In the genomic region with DNA sequence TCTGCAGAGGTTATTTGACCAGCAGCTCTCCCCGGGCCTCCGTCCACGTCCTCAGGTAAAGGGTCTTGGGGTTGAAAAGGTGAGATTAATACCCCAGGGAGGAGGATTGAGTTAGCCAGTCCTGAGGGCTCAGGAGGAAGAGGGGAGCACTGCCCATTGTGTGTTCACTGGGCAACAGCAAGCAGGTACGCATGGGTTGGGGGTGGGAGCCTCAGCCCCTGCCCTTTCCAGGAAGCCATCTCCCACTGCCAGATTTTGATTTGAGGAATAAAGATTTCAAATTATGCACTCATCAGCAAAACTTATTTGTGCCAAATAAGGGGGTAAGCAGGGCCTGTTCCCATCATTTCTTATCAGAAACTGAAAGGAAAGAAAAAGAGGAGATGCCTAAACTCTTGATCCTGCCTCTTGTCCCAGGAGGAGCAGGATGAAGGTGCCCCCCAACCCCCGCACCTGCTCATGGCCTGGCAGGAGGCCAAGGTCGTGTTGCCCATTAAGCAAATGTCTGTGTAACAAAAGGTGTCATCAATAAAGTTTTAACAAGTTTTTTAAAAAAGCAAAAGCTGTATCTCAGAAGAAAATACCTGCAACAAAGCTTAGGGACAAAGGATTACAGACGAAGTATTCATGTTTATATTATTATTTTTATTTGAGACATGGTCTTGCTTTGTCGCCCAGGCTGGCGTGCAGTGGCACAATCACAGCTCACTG, we compare ENCODE assay signal across 2 cellular contexts.
A peak's percentile ranks its signal among the peaks of the same experiment; 100 is the strongest.
TF ChIP-seq lines count a peak whose summit lies in the region.

No MANE protein-coding gene starts in this region.

TF ChIP-seq in GM23338, 12 proteins besides CTCF, POLR2A, EP300 and RAD21:
- TF ChIP-seq, protein P1, sequence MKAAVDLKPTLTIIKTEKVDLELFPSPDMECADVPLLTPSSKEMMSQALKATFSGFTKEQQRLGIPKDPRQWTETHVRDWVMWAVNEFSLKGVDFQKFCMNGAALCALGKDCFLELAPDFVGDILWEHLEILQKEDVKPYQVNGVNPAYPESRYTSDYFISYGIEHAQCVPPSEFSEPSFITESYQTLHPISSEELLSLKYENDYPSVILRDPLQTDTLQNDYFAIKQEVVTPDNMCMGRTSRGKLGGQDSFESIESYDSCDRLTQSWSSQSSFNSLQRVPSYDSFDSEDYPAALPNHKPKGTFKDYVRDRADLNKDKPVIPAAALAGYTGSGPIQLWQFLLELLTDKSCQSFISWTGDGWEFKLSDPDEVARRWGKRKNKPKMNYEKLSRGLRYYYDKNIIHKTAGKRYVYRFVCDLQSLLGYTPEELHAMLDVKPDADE (IDR thresholded peaks at IDR 0.05) = no peak
- TF ChIP-seq ZNF331 (CRISPR knock-in tag; IDR thresholded peaks at IDR 0.05; ENCODE audit: low read depth) = no peak
- no peak for TF ChIP-seq EZH2 (IDR thresholded peaks at IDR 0.05; ENCODE audit: low read depth, unreplicated experiment)
- TF ChIP-seq POLR2AphosphoS5 (IDR thresholded peaks at IDR 0.05; ENCODE audit: low read depth) = no peak
- 0 out of 2 replicates have a peak, but pooled peaks have one; percentile 6 for TF ChIP-seq NANOG (IDR thresholded peaks at IDR 0.05; ENCODE audit: borderline replicate concordance)
TF ChIP-seq in GM23338: peak in this region for 1.

TF ChIP-seq in K562, 482 proteins besides CTCF, POLR2A, EP300 and RAD21 (continued from another document):
- TF ChIP-seq, protein P2, sequence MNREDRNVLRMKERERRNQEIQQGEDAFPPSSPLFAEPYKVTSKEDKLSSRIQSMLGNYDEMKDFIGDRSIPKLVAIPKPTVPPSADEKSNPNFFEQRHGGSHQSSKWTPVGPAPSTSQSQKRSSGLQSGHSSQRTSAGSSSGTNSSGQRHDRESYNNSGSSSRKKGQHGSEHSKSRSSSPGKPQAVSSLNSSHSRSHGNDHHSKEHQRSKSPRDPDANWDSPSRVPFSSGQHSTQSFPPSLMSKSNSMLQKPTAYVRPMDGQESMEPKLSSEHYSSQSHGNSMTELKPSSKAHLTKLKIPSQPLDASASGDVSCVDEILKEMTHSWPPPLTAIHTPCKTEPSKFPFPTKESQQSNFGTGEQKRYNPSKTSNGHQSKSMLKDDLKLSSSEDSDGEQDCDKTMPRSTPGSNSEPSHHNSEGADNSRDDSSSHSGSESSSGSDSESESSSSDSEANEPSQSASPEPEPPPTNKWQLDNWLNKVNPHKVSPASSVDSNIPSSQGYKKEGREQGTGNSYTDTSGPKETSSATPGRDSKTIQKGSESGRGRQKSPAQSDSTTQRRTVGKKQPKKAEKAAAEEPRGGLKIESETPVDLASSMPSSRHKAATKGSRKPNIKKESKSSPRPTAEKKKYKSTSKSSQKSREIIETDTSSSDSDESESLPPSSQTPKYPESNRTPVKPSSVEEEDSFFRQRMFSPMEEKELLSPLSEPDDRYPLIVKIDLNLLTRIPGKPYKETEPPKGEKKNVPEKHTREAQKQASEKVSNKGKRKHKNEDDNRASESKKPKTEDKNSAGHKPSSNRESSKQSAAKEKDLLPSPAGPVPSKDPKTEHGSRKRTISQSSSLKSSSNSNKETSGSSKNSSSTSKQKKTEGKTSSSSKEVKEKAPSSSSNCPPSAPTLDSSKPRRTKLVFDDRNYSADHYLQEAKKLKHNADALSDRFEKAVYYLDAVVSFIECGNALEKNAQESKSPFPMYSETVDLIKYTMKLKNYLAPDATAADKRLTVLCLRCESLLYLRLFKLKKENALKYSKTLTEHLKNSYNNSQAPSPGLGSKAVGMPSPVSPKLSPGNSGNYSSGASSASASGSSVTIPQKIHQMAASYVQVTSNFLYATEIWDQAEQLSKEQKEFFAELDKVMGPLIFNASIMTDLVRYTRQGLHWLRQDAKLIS (CRISPR knock-in tag; IDR thresholded peaks at IDR 0.05) = no peak
- TF ChIP-seq, protein P3, sequence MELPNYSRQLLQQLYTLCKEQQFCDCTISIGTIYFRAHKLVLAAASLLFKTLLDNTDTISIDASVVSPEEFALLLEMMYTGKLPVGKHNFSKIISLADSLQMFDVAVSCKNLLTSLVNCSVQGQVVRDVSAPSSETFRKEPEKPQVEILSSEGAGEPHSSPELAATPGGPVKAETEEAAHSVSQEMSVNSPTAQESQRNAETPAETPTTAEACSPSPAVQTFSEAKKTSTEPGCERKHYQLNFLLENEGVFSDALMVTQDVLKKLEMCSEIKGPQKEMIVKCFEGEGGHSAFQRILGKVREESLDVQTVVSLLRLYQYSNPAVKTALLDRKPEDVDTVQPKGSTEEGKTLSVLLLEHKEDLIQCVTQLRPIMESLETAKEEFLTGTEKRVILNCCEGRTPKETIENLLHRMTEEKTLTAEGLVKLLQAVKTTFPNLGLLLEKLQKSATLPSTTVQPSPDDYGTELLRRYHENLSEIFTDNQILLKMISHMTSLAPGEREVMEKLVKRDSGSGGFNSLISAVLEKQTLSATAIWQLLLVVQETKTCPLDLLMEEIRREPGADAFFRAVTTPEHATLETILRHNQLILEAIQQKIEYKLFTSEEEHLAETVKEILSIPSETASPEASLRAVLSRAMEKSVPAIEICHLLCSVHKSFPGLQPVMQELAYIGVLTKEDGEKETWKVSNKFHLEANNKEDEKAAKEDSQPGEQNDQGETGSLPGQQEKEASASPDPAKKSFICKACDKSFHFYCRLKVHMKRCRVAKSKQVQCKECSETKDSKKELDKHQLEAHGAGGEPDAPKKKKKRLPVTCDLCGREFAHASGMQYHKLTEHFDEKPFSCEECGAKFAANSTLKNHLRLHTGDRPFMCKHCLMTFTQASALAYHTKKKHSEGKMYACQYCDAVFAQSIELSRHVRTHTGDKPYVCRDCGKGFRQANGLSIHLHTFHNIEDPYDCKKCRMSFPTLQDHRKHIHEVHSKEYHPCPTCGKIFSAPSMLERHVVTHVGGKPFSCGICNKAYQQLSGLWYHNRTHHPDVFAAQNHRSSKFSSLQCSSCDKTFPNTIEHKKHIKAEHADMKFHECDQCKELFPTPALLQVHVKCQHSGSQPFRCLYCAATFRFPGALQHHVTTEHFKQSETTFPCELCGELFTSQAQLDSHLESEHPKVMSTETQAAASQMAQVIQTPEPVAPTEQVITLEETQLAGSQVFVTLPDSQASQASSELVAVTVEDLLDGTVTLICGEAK (IDR thresholded peaks at IDR 0.05) = peak; percentile 85
- TF ChIP-seq, protein P3 (CRISPR knock-in tag; IDR thresholded peaks at IDR 0.05) = peak; percentile 85
- TF ChIP-seq MAFF (IDR thresholded peaks at IDR 0.05; ENCODE audit: low read length) (0 out of 2 replicates have a peak, but pooled peaks have one; percentile 10), NFIC (IDR thresholded peaks at IDR 0.05) (peak; percentile 28; the same call in 1 of the 2 replicates), PML (IDR thresholded peaks at IDR 0.05; ENCODE audit: low read length) (no peak), ZNF316 (IDR thresholded peaks at IDR 0.05) (peak; percentile 33; the same call in 1 of the 2 replicates)
